Comparison of ENCODE assay signal across 19 cellular contexts in genomic region chr17:36503456-36504155, GRCh38. TPM values are rescaled to one million over a fixed set of nuclear protein-coding genes. Genes with fewer than 3 reads are reported as not detected.
DNase-seq lines count a peak whose midpoint lies in the region; ATAC-seq and TF ChIP-seq lines count a peak whose summit lies in the region.
"Had no signal": no experiment of that assay in that cellular context is flagged by ENCODE, and none has a peak within 500 bp of the region (broad histone marks: within the 10 kb centered on the region; RNA-seq: fewer than 3 reads in every experiment).

No MANE protein-coding gene starts in this region.

- peaks cover 6% of the 10 kb centered on the region for H3K4me1 Mint-ChIP-seq in activated T-helper 1 cell treated with anti-CD3 and anti-CD28 coated beads, Interleukin-12 subunit alpha, Interleukin-12 subunit beta, Interleukin-2, Interleukin-4 antibody, amounts not matched to agents 30 ng/mL and 10 ng/mL and 1 ng/mL, durations not matched to agents 14 hours and 24 hours and 36 hours (ENCODE audit: low read depth)
- H3K4me1 Mint-ChIP-seq: memory B cell had no signal

- H3K4me1 ChIP-seq in cardiac muscle cell (ENCODE audit: low read depth) = peaks cover 28% of the 10 kb centered on the region
- H3K4me1 ChIP-seq in left ventricle myocardium inferior = peaks cover 29% of the 10 kb centered on the region
- no peaks in the 10 kb centered on the region for H3K4me1 ChIP-seq in upper lobe of right lung
- H3K4me1 ChIP-seq in uterus = no peaks in the 10 kb centered on the region
- H3K4me1 ChIP-seq: breast epithelium, parathyroid adenoma had no signal

- H3K36me3 Mint-ChIP-seq in activated T-helper 1 cell treated with anti-CD3 and anti-CD28 coated beads, Interleukin-12 subunit alpha, Interleukin-12 subunit beta, Interleukin-2, Interleukin-4 antibody, amounts not matched to agents 30 ng/mL and 10 ng/mL and 1 ng/mL, durations not matched to agents 14 hours and 24 hours and 36 hours (ENCODE audit: low read depth) = peaks cover 37% of the 10 kb centered on the region

- no peak overlapping the region for H3K4me3 ChIP-seq in cardiac muscle cell
- no peak overlapping the region for H3K4me3 ChIP-seq in left ventricle myocardium inferior
- no peak overlapping the region for H3K4me3 ChIP-seq in upper lobe of right lung
- H3K4me3 ChIP-seq in uterus = no peak overlapping the region
- H3K4me3 ChIP-seq: breast epithelium had no signal

- H3K36me3 ChIP-seq in cardiac muscle cell = peaks cover 5% of the 10 kb centered on the region
- peaks cover 79% of the 10 kb centered on the region for H3K36me3 ChIP-seq in left ventricle myocardium inferior
- peaks cover 59% of the 10 kb centered on the region for H3K36me3 ChIP-seq in upper lobe of right lung
- no peaks in the 10 kb centered on the region for H3K36me3 ChIP-seq in uterus
- H3K36me3 ChIP-seq: breast epithelium had no signal

- intact Hi-C loops in left ventricle myocardium inferior (cut with micrococcal nuclease) = no loop called here
- intact Hi-C loops in activated T-helper 1 cell treated with anti-CD3 and anti-CD28 coated beads, Interleukin-12 subunit alpha, Interleukin-12 subunit beta, Interleukin-2, Interleukin-4 antibody, amounts not matched to agents 30 ng/mL and 10 ng/mL and 1 ng/mL, durations not matched to agents 14 hours and 24 hours and 36 hours (cut with micrococcal nuclease) = no loop called here
- intact Hi-C loops in upper lobe of right lung (cut with DNase I) = no loop called here
- intact Hi-C loops in uterus (cut with DNase I; ENCODE audit: low total_unique reads) = no loop called here

- no peaks in the 10 kb centered on the region for H3K9me3 Mint-ChIP-seq in activated T-helper 1 cell treated with anti-CD3 and anti-CD28 coated beads, Interleukin-12 subunit alpha, Interleukin-12 subunit beta, Interleukin-2, Interleukin-4 antibody, amounts not matched to agents 30 ng/mL and 10 ng/mL and 1 ng/mL, durations not matched to agents 14 hours and 24 hours and 36 hours
- H3K9me3 Mint-ChIP-seq: activated CD4-positive, alpha-beta memory T cell treated with anti-CD3 and anti-CD28 coated beads for 36 hours; memory B cell; naive B cell had no signal

- no peak for TF ChIP-seq POLR2A in uterus (IDR thresholded peaks at IDR 0.05)

- peak overlapping the region; percentile 25 for H3K27ac Mint-ChIP-seq in activated T-helper 1 cell treated with anti-CD3 and anti-CD28 coated beads, Interleukin-12 subunit alpha, Interleukin-12 subunit beta, Interleukin-2, Interleukin-4 antibody, amounts not matched to agents 30 ng/mL and 10 ng/mL and 1 ng/mL, durations not matched to agents 14 hours and 24 hours and 36 hours
- H3K27ac Mint-ChIP-seq: naive B cell had no signal

- H3K9me3 ChIP-seq in cardiac muscle cell (ENCODE audit: low read depth) (no peaks in the 10 kb centered on the region), left ventricle myocardium inferior (replicated peaks) (no peaks in the 10 kb centered on the region), upper lobe of right lung (no peaks in the 10 kb centered on the region), uterus (no peaks in the 10 kb centered on the region)
- H3K9me3 ChIP-seq: breast epithelium had no signal

- ATAC-seq in upper lobe of right lung = no peak

- H3K27ac ChIP-seq in cardiac muscle cell (peak overlapping the region; percentile 29), left ventricle myocardium inferior (replicated peaks) (no peak overlapping the region), upper lobe of right lung (no peak overlapping the region), uterus (no peak overlapping the region)
- H3K27ac ChIP-seq: breast epithelium, parathyroid adenoma had no signal

- no peaks in the 10 kb centered on the region for H3K27me3 ChIP-seq in cardiac muscle cell
- H3K27me3 ChIP-seq in left ventricle myocardium inferior (ENCODE audit: low read depth) = no peaks in the 10 kb centered on the region
- no peaks in the 10 kb centered on the region for H3K27me3 ChIP-seq in upper lobe of right lung
- H3K27me3 ChIP-seq in uterus = no peaks in the 10 kb centered on the region
- H3K27me3 ChIP-seq: breast epithelium had no signal

- no peak overlapping the region for H3K4me3 Mint-ChIP-seq in activated T-helper 1 cell treated with anti-CD3 and anti-CD28 coated beads, Interleukin-12 subunit alpha, Interleukin-12 subunit beta, Interleukin-2, Interleukin-4 antibody, amounts not matched to agents 30 ng/mL and 10 ng/mL and 1 ng/mL, durations not matched to agents 14 hours and 24 hours and 36 hours
- H3K4me3 Mint-ChIP-seq: activated CD4-positive, alpha-beta memory T cell treated with anti-CD3 and anti-CD28 coated beads for 36 hours; memory B cell; naive B cell had no signal

- no peaks in the 10 kb centered on the region for H3K27me3 Mint-ChIP-seq in activated T-helper 1 cell treated with anti-CD3 and anti-CD28 coated beads, Interleukin-12 subunit alpha, Interleukin-12 subunit beta, Interleukin-2, Interleukin-4 antibody, amounts not matched to agents 30 ng/mL and 10 ng/mL and 1 ng/mL, durations not matched to agents 14 hours and 24 hours and 36 hours (ENCODE audit: insufficient read depth)
- H3K27me3 Mint-ChIP-seq: activated CD4-positive, alpha-beta memory T cell treated with anti-CD3 and anti-CD28 coated beads for 36 hours; memory B cell; naive B cell had no signal

- TF ChIP-seq CTCF in cardiac muscle cell (IDR thresholded peaks at IDR 0.05; ENCODE audit: low read depth, low read length) (no peak), left ventricle myocardium inferior (IDR thresholded peaks at IDR 0.05; ENCODE audit: borderline replicate concordance) (no peak), upper lobe of right lung (IDR thresholded peaks at IDR 0.05) (no peak), uterus (IDR thresholded peaks at IDR 0.05) (no peak)

- DNase-seq in cardiac muscle cell (ENCODE audit: low read depth in 1 of 2, low spot score in 1 of 2) = peak in 1 of 2 donors; percentile 52
- DNase-seq in left ventricle myocardium inferior = no peak
- DNase-seq in activated T-helper 1 cell treated with anti-CD3 and anti-CD28 coated beads, Interleukin-12 subunit alpha, Interleukin-12 subunit beta, Interleukin-2, Interleukin-4 antibody, amounts not matched to agents 30 ng/mL and 10 ng/mL and 1 ng/mL, durations not matched to agents 14 hours and 24 hours and 36 hours (ENCODE audit: low spot score) = no peak
- peak; percentile 48 for DNase-seq in islet precursor cell
- peak; percentile 41 for DNase-seq in upper lobe of right lung
- DNase-seq in uterus = no peak
- no peak for DNase-seq in pons (ENCODE audit: low spot score)
- DNase-seq: activated CD4-positive, alpha-beta memory T cell treated with anti-CD3 and anti-CD28 coated beads for 36 hours; activated T-cell treated with anti-CD3 and anti-CD28 coated beads, Interleukin-2, amount 50 U/mL, for 48 hours; erythroblast; foreskin melanocyte; KBM-7; kidney glomerular epithelial cell; naive B cell; NCI-H187; NCI-H774 had no signal

RNA-seq across cellular contexts. Expression of gene ZNHIT3, which starts 17.1 kb away (rescaled TPM):
- 37.4 and 38.4 TPM in 2 replicates for total RNA-seq in cardiac muscle cell
- polyA plus RNA-seq in cardiac muscle cell = 103 and 107 TPM in 2 replicates
- 22.9 TPM for total RNA-seq in left ventricle myocardium inferior
- 46.2 and 50.5 TPM in 2 replicates for total RNA-seq in activated T-helper 1 cell treated with anti-CD3 and anti-CD28 coated beads, Interleukin-12 subunit alpha, Interleukin-12 subunit beta, Interleukin-2, Interleukin-4 antibody, amounts not matched to agents 30 ng/mL and 10 ng/mL and 1 ng/mL, durations not matched to agents 14 hours and 24 hours and 36 hours
- total RNA-seq in upper lobe of right lung = 29.0 TPM
- 10 to 100 TPM in 3 of 4 donors, 1 to 10 TPM in 1; 10.0 to 34.5 (median 24.4) TPM for total RNA-seq in uterus

RNA-seq across cellular contexts. Expression of gene MYO19, which starts 31.1 kb away (rescaled TPM):
- total RNA-seq in cardiac muscle cell (26.7 and 50.8 TPM in 2 replicates), left ventricle myocardium inferior (11.8 TPM), upper lobe of right lung (36.8 TPM), uterus (10 to 100 TPM in 3 of 4 donors, 1 to 10 TPM in 1; 7.9 to 69.7 (median 48.5) TPM)
- 21.0 and 28.9 TPM in 2 replicates for polyA plus RNA-seq in cardiac muscle cell
- total RNA-seq in activated T-helper 1 cell treated with anti-CD3 and anti-CD28 coated beads, Interleukin-12 subunit alpha, Interleukin-12 subunit beta, Interleukin-2, Interleukin-4 antibody, amounts not matched to agents 30 ng/mL and 10 ng/mL and 1 ng/mL, durations not matched to agents 14 hours and 24 hours and 36 hours = 159 and 165 TPM in 2 replicates

RNA-seq across cellular contexts. Expression of gene PIGW, which starts 31.2 kb away (rescaled TPM):
- total RNA-seq in cardiac muscle cell (2.3 and 5.8 TPM in 2 replicates), left ventricle myocardium inferior (3.3 TPM), upper lobe of right lung (8.6 TPM), uterus (10 to 100 TPM in 2 of 4 donors, 1 to 10 TPM in 1, not detected in 1; 8.6 to 12.9 (median 11.0) TPM)
- 10.4 and 11.8 TPM in 2 replicates for polyA plus RNA-seq in cardiac muscle cell
- total RNA-seq in activated T-helper 1 cell treated with anti-CD3 and anti-CD28 coated beads, Interleukin-12 subunit alpha, Interleukin-12 subunit beta, Interleukin-2, Interleukin-4 antibody, amounts not matched to agents 30 ng/mL and 10 ng/mL and 1 ng/mL, durations not matched to agents 14 hours and 24 hours and 36 hours = 29.4 and 30.8 TPM in 2 replicates

RNA-seq across cellular contexts. Expression of gene GGNBP2, which starts 41.1 kb away (rescaled TPM):
- total RNA-seq in cardiac muscle cell = 33.2 and 54.3 TPM in 2 replicates
- polyA plus RNA-seq in cardiac muscle cell = 48.1 and 63.2 TPM in 2 replicates
- 41.7 TPM for total RNA-seq in left ventricle myocardium inferior
- 77.1 and 80.9 TPM in 2 replicates for total RNA-seq in activated T-helper 1 cell treated with anti-CD3 and anti-CD28 coated beads, Interleukin-12 subunit alpha, Interleukin-12 subunit beta, Interleukin-2, Interleukin-4 antibody, amounts not matched to agents 30 ng/mL and 10 ng/mL and 1 ng/mL, durations not matched to agents 14 hours and 24 hours and 36 hours
- total RNA-seq in upper lobe of right lung = 81.7 TPM
- total RNA-seq in uterus = 10 to 100 TPM; 24.6 to 93.0 (median 51.9) TPM

Comparison
In these comparisons a context has a peak if more than half of its experiments do, and no peak if none do; other contexts are left out.
1. DNase-seq: peak in islet precursor cell (single experiment) and upper lobe of right lung (single experiment); none in left ventricle myocardium inferior (single experiment), activated T-helper 1 cell treated with anti-CD3 and anti-CD28 coated beads, Interleukin-12 subunit alpha, Interleukin-12 subunit beta, Interleukin-2, Interleukin-4 antibody, amounts not matched to agents 30 ng/mL and 10 ng/mL and 1 ng/mL, durations not matched to agents 14 hours and 24 hours and 36 hours (single experiment), uterus (0 of 2) and pons (single experiment).